28 cellular contexts compared by ENCODE assay signal in genomic region chr22:38987171-38987895, GRCh38. TPM values are rescaled to one million over a fixed set of nuclear protein-coding genes. Genes with fewer than 3 reads are reported as not detected.
DNase-seq lines count a peak whose midpoint lies in the region; ATAC-seq, FAIRE-seq and TF ChIP-seq lines count a peak whose summit lies in the region.
"Had no signal": no experiment of that assay in that cellular context is flagged by ENCODE, and none has a peak within 500 bp of the region (broad histone marks: within the 10 kb centered on the region; RNA-seq: fewer than 3 reads in every experiment).

No MANE protein-coding gene starts in this region.

- H3K27me3 ChIP-seq in H7 (ENCODE audit: control insufficient read depth, insufficient read depth, low read length) = no peaks in the 10 kb centered on the region
- H3K27me3 ChIP-seq in body of pancreas = no peaks in the 10 kb centered on the region
- H3K27me3 ChIP-seq in pancreas = no peaks in the 10 kb centered on the region
- H3K27me3 ChIP-seq: heart right ventricle, ovary, SJSA1 had no signal

- WGBS in body of pancreas, 2 donors = 89 to 92% methylated on average over 7 to 8 of the region's 8 CpGs
- 86 to 88% methylated on average over 8 of the region's 8 CpGs for WGBS in pancreas, 2 donors

- H3K27me3 Mint-ChIP-seq in activated T-cell treated with anti-CD3 and anti-CD28 coated beads, Interleukin-2, amount 50 U/mL, for 72 hours (ENCODE audit: low read depth) = no peaks in the 10 kb centered on the region
- H3K27me3 Mint-ChIP-seq in activated CD8-positive, alpha-beta T cell treated with anti-CD3 and anti-CD28 coated beads, Interleukin-2, amount 10 ng/mL, durations not matched to agents 7 days and 5 days (ENCODE audit: low read depth) = no peaks in the 10 kb centered on the region
- peaks cover 11% of the 10 kb centered on the region for H3K27me3 Mint-ChIP-seq in nephron progenitor cell (ENCODE audit: low read depth, poor library complexity)
- H3K27me3 Mint-ChIP-seq: naive thymus-derived CD8-positive, alpha-beta T cell had no signal

- H3K27ac ChIP-seq in body of pancreas (no peak overlapping the region), pancreas (no peak overlapping the region)
- H3K27ac ChIP-seq: heart right ventricle, ovary, SJSA1, thoracic aorta had no signal

- no peaks in the 10 kb centered on the region for H3K9me3 ChIP-seq in body of pancreas
- no peaks in the 10 kb centered on the region for H3K9me3 ChIP-seq in pancreas
- H3K9me3 ChIP-seq: heart right ventricle, ovary, thoracic aorta had no signal

- H3K4me3 ChIP-seq in H7 (ENCODE audit: insufficient read depth, low read depth, low read length) (no peak overlapping the region), body of pancreas (no peak overlapping the region), pancreas (no peak overlapping the region)
- H3K4me3 ChIP-seq: heart right ventricle, ovary, SJSA1, thoracic aorta had no signal

- no peak for ATAC-seq in activated T-cell treated with anti-CD3 and anti-CD28 coated beads, Interleukin-2, amount 50 U/mL, for 72 hours (replicated peaks in 1 of 2)
- no peak for ATAC-seq in activated CD8-positive, alpha-beta T cell treated with anti-CD3 and anti-CD28 coated beads, Interleukin-2, amount 10 ng/mL, durations not matched to agents 7 days and 5 days
- ATAC-seq in body of pancreas = no peak
- no peak for ATAC-seq in pancreas
- ATAC-seq: heart right ventricle; left lobe of liver; naive thymus-derived CD8-positive, alpha-beta T cell; right cardiac atrium had no signal

- peak in 1 of 2 donors; percentile 26 for DNase-seq in activated T-cell treated with anti-CD3 and anti-CD28 coated beads, Interleukin-2, amount 50 U/mL, for 72 hours
- DNase-seq in activated T-cell treated with anti-CD3 and anti-CD28 coated beads, Interleukin-2, amount 50 U/mL, for 48 hours = no peak
- DNase-seq in H7 (peak; percentile 55), nephron progenitor cell (no peak), body of pancreas (no peak), pancreas (no peak), NCI-H2029 (lab: John Stamatoyannopoulos, UW) (no peak)
- DNase-seq in activated CD8-positive, alpha-beta T cell treated with anti-CD3 and anti-CD28 coated beads, Interleukin-2, amount 10 ng/mL, durations not matched to agents 7 days and 5 days = no peak
- DNase-seq: effector CD4-positive, alpha-beta T cell; heart right ventricle; MM.1S; naive thymus-derived CD8-positive, alpha-beta T cell; NCI-H146; NCI-H2171 treated with DMSO at 0.1 percent for 48 hours; NCI-H526; ovary had no signal

- peak overlapping the region; percentile 65 to 67 for H3K4me3 Mint-ChIP-seq in activated T-cell treated with anti-CD3 and anti-CD28 coated beads, Interleukin-2, amount 50 U/mL, for 72 hours
- H3K4me3 Mint-ChIP-seq in activated CD8-positive, alpha-beta T cell treated with anti-CD3 and anti-CD28 coated beads, Interleukin-2, amount 10 ng/mL, durations not matched to agents 7 days and 5 days = no peak overlapping the region
- no peak overlapping the region for H3K4me3 Mint-ChIP-seq in nephron progenitor cell
- H3K4me3 Mint-ChIP-seq: brain; mesothelial cell of epicardium; naive thymus-derived CD8-positive, alpha-beta T cell had no signal

- intact Hi-C loops in body of pancreas (cut with DNase I) = no loop called here
- intact Hi-C loops in pancreas (cut with DNase I) = no loop called here

- peaks cover 0 to 3% of the 10 kb centered on the region in 2 donors for H3K9me3 Mint-ChIP-seq in activated T-cell treated with anti-CD3 and anti-CD28 coated beads, Interleukin-2, amount 50 U/mL, for 72 hours
- H3K9me3 Mint-ChIP-seq in activated CD8-positive, alpha-beta T cell treated with anti-CD3 and anti-CD28 coated beads, Interleukin-2, amount 10 ng/mL, durations not matched to agents 7 days and 5 days (ENCODE audit: insufficient read depth) = no peaks in the 10 kb centered on the region
- peaks cover 29% of the 10 kb centered on the region for H3K9me3 Mint-ChIP-seq in nephron progenitor cell

- CTCF ChIA-PET in activated CD8-positive, alpha-beta T cell treated with anti-CD3 and anti-CD28 coated beads, Interleukin-2, amount 10 ng/mL, durations not matched to agents 7 days and 5 days (lab: Charles Lee) = interaction anchor here (1.1 kb wide), 2 partner anchors 16 to 118 kb away, joined by 3 to 4 read pairs; no protein-coding TSS in a partner anchor

- H3K36me3 Mint-ChIP-seq in activated T-cell treated with anti-CD3 and anti-CD28 coated beads, Interleukin-2, amount 50 U/mL, for 72 hours (ENCODE audit: insufficient read depth in 2 of 2) = peaks cover 12 to 19% of the 10 kb centered on the region in 2 donors
- H3K36me3 Mint-ChIP-seq in activated CD8-positive, alpha-beta T cell treated with anti-CD3 and anti-CD28 coated beads, Interleukin-2, amount 10 ng/mL, durations not matched to agents 7 days and 5 days (ENCODE audit: low read depth) = peaks cover 16% of the 10 kb centered on the region
- peaks cover 10% of the 10 kb centered on the region for H3K36me3 Mint-ChIP-seq in nephron progenitor cell (ENCODE audit: low read depth)

- peaks cover 31% of the 10 kb centered on the region for H3K4me1 ChIP-seq in body of pancreas
- H3K4me1 ChIP-seq in pancreas = peaks cover 0 to 12% (median 11%) of the 10 kb centered on the region in 3 donors

- no peak for FAIRE-seq in pancreas (lab: Jason Lieb, UNC)
- FAIRE-seq: H54, RCC 7860 had no signal

- no peak for TF ChIP-seq CTCF in nephron progenitor cell (IDR thresholded peaks at IDR 0.05)
- no peak for TF ChIP-seq CTCF in body of pancreas (IDR thresholded peaks at IDR 0.05)
- TF ChIP-seq CTCF in pancreas (IDR thresholded peaks at IDR 0.05) = no peak

- peaks cover 65% of the 10 kb centered on the region for H3K4me1 Mint-ChIP-seq in activated T-cell treated with anti-CD3 and anti-CD28 coated beads, Interleukin-2, amount 50 U/mL, for 72 hours (ENCODE audit: low read depth)
- H3K4me1 Mint-ChIP-seq in activated CD8-positive, alpha-beta T cell treated with anti-CD3 and anti-CD28 coated beads, Interleukin-2, amount 10 ng/mL, durations not matched to agents 7 days and 5 days (ENCODE audit: low read depth) = peaks cover 64% of the 10 kb centered on the region
- H3K4me1 Mint-ChIP-seq in nephron progenitor cell = peaks cover 16% of the 10 kb centered on the region

- POLR2A ChIA-PET in activated CD8-positive, alpha-beta T cell treated with anti-CD3 and anti-CD28 coated beads, Interleukin-2, amount 10 ng/mL, durations not matched to agents 7 days and 5 days (lab: Charles Lee) = no interaction called here

- no peak for TF ChIP-seq POLR2A in body of pancreas (IDR thresholded peaks at IDR 0.05)

- peak overlapping the region; percentile 83 for H3K27ac Mint-ChIP-seq in activated T-cell treated with anti-CD3 and anti-CD28 coated beads, Interleukin-2, amount 50 U/mL, for 72 hours
- H3K27ac Mint-ChIP-seq in activated CD8-positive, alpha-beta T cell treated with anti-CD3 and anti-CD28 coated beads, Interleukin-2, amount 10 ng/mL, durations not matched to agents 7 days and 5 days = peak overlapping the region; percentile 6
- H3K27ac Mint-ChIP-seq in nephron progenitor cell = peak overlapping the region; percentile 66
- H3K27ac Mint-ChIP-seq: brain, mesothelial cell of epicardium had no signal

- H3K36me3 ChIP-seq in H7 (replicated peaks; ENCODE audit: control insufficient read depth, insufficient read depth, low read length) (no peaks in the 10 kb centered on the region), body of pancreas (replicated peaks in 1 of 2; ENCODE audit: insufficient read depth in 1 of 2, low read depth in 2 of 2) (no peaks in the 10 kb centered on the region), pancreas (no peaks in the 10 kb centered on the region)
- H3K36me3 ChIP-seq: heart right ventricle, ovary, thoracic aorta had no signal

RNA-seq across cellular contexts. Expression of gene APOBEC3B, which starts 5.2 kb away (rescaled TPM):
- total RNA-seq in activated T-cell treated with anti-CD3 and anti-CD28 coated beads, Interleukin-2, amount 50 U/mL, for 72 hours = 10 to 100 TPM; 27.1 to 44.7 TPM
- 4.4 and 6.5 TPM in 2 replicates for total RNA-seq in H7 (2014; rRNA removed; shearing (Covaris generic))
- total RNA-seq in activated CD8-positive, alpha-beta T cell treated with anti-CD3 and anti-CD28 coated beads, Interleukin-2, amount 10 ng/mL, durations not matched to agents 7 days and 5 days = 10 to 100 TPM; 12.1 to 13.3 TPM
- total RNA-seq in body of pancreas = 1 to 10 TPM in 1 of 2 donors, not detected in 1; 2.1 TPM
- total RNA-seq in pancreas = 10 to 100 TPM in 1 of 6 donors, 1 to 10 TPM in 4, under 1 TPM in 1; 0.60 to 10.2 (median 2.7) TPM
- 1 to 10 TPM; 2.4 to 4.7 TPM for polyA plus RNA-seq in pancreas

RNA-seq across cellular contexts. Expression of gene APOBEC3C, which starts 26.7 kb away (rescaled TPM):
- total RNA-seq in activated T-cell treated with anti-CD3 and anti-CD28 coated beads, Interleukin-2, amount 50 U/mL, for 72 hours = 100 to 1,000 TPM; 143 to 147 TPM
- 1.5 and 2.0 TPM in 2 replicates for total RNA-seq in H7 (2014; rRNA removed; shearing (Covaris generic))
- total RNA-seq in activated CD8-positive, alpha-beta T cell treated with anti-CD3 and anti-CD28 coated beads, Interleukin-2, amount 10 ng/mL, durations not matched to agents 7 days and 5 days = 100 to 1,000 TPM; 138 to 147 TPM
- total RNA-seq in body of pancreas (1 to 10 TPM; 2.6 to 6.7 TPM), pancreas (10 to 100 TPM in 1 of 6 donors, 1 to 10 TPM in 5; 2.5 to 12.0 (median 4.2) TPM)
- 1 to 10 TPM; 5.3 to 7.9 TPM for polyA plus RNA-seq in pancreas

RNA-seq across cellular contexts. Expression of gene APOBEC3A, which starts 29.9 kb away (rescaled TPM):
- under 1 TPM in 1 of 2 donors, not detected in 1; 0.37 TPM for total RNA-seq in activated T-cell treated with anti-CD3 and anti-CD28 coated beads, Interleukin-2, amount 50 U/mL, for 72 hours
- total RNA-seq in H7 (2014; rRNA removed; shearing (Covaris generic)) = not detected in 2 replicates
- not detected for total RNA-seq in activated CD8-positive, alpha-beta T cell treated with anti-CD3 and anti-CD28 coated beads, Interleukin-2, amount 10 ng/mL, durations not matched to agents 7 days and 5 days
- total RNA-seq in body of pancreas (not detected), pancreas (1 to 10 TPM in 1 of 6 donors, under 1 TPM in 4, not detected in 1; 0.24 to 1.1 (median 0.64) TPM)
- polyA plus RNA-seq in pancreas = under 1 TPM in 1 of 2 donors, not detected in 1; 0.07 TPM
- total RNA-seq: CD4-positive, CD25-positive, alpha-beta regulatory T cell; chondrocyte; fibroblast of villous mesenchyme; mesothelial cell of epicardium; naive thymus-derived CD8-positive, alpha-beta T cell; SJSA1; T-helper 2 cell treated with Interferon-gamma antibody and Interleukin-4, amounts not matched to agents 100 ng/mL and 5 ng/mL, for 36 hours had no signal
- polyA plus RNA-seq: naive thymus-derived CD8-positive, alpha-beta T cell had no signal

RNA-seq across cellular contexts. Expression of gene APOBEC3D, which starts 33.6 kb away (rescaled TPM):
- 10 to 100 TPM; 33.9 to 43.0 TPM for total RNA-seq in activated T-cell treated with anti-CD3 and anti-CD28 coated beads, Interleukin-2, amount 50 U/mL, for 72 hours
- 2.7 and 3.9 TPM in 2 replicates for total RNA-seq in H7 (2014; rRNA removed; shearing (Covaris generic))
- 10 to 100 TPM; 49.1 to 51.5 TPM for total RNA-seq in activated CD8-positive, alpha-beta T cell treated with anti-CD3 and anti-CD28 coated beads, Interleukin-2, amount 10 ng/mL, durations not matched to agents 7 days and 5 days
- total RNA-seq in body of pancreas = not detected
- 1 to 10 TPM in 2 of 6 donors, under 1 TPM in 3, not detected in 1; 0.37 to 1.6 (median 0.66) TPM for total RNA-seq in pancreas
- 1 to 10 TPM in 1 of 2 donors, under 1 TPM in 1; 0.63 to 1.6 TPM for polyA plus RNA-seq in pancreas

RNA-seq across cellular contexts. Expression of gene APOBEC3F, which starts 53.3 kb away (rescaled TPM):
- total RNA-seq in activated T-cell treated with anti-CD3 and anti-CD28 coated beads, Interleukin-2, amount 50 U/mL, for 72 hours = 10 to 100 TPM; 44.8 to 49.0 TPM
- total RNA-seq in H7 (2014; rRNA removed; shearing (Covaris generic)) = 1.1 and 3.5 TPM in 2 replicates
- total RNA-seq in activated CD8-positive, alpha-beta T cell treated with anti-CD3 and anti-CD28 coated beads, Interleukin-2, amount 10 ng/mL, durations not matched to agents 7 days and 5 days = 10 to 100 TPM; 43.1 to 48.8 TPM
- total RNA-seq in body of pancreas = under 1 TPM; 0.52 to 0.99 TPM
- 1 to 10 TPM; 1.7 to 8.6 (median 3.1) TPM for total RNA-seq in pancreas
- 1 to 10 TPM; 4.2 to 6.9 TPM for polyA plus RNA-seq in pancreas

Comparison
In these comparisons a context has a peak if more than half of its experiments do, and no peak if none do; other contexts are left out.
1. H3K27ac Mint-ChIP-seq: peak in every context shown above with its lines; median percentile 83 in activated T-cell treated with anti-CD3 and anti-CD28 coated beads, Interleukin-2, amount 50 U/mL, for 72 hours; 66 in nephron progenitor cell; 6 in activated CD8-positive, alpha-beta T cell treated with anti-CD3 and anti-CD28 coated beads, Interleukin-2, amount 10 ng/mL, durations not matched to agents 7 days and 5 days.
2. H3K4me3 Mint-ChIP-seq: peak in activated T-cell treated with anti-CD3 and anti-CD28 coated beads, Interleukin-2, amount 50 U/mL, for 72 hours (2 of 2); none in activated CD8-positive, alpha-beta T cell treated with anti-CD3 and anti-CD28 coated beads, Interleukin-2, amount 10 ng/mL, durations not matched to agents 7 days and 5 days (single experiment) and nephron progenitor cell (single experiment).
3. RNA of gene APOBEC3C, which starts 26.7 kb away (total RNA-seq): 138 to 147 TPM in activated CD8-positive, alpha-beta T cell treated with anti-CD3 and anti-CD28 coated beads, Interleukin-2, amount 10 ng/mL, durations not matched to agents 7 days and 5 days and 143 to 147 TPM in activated T-cell treated with anti-CD3 and anti-CD28 coated beads, Interleukin-2, amount 50 U/mL, for 72 hours; 2.6 to 6.7 TPM in body of pancreas, 2.5 to 12.0 TPM in pancreas and 1.5 to 2.0 TPM in H7; every median in the first group is over 10 times any median in the second.